ENCODE assay signal across 29 cellular contexts in genomic region chrX:40652664-40653063, GRCh38. TPM values are rescaled to one million over a fixed set of nuclear protein-coding genes. Genes with fewer than 3 reads are reported as not detected.
A peak's percentile ranks its signal among the peaks of the same experiment; 100 is the strongest.
DNase-seq lines count a peak whose midpoint lies in the region; ATAC-seq lines count a peak whose summit lies in the region.
"Had no signal": no experiment of that assay in that cellular context is flagged by ENCODE, and none has a peak within 500 bp of the region (broad histone marks: within the 10 kb centered on the region; RNA-seq: fewer than 3 reads in every experiment).

No MANE protein-coding gene starts in this region.

- no peaks in the 10 kb centered on the region for H3K27me3 Mint-ChIP-seq in activated T-cell treated with anti-CD3 and anti-CD28 coated beads, Interleukin-2, amount 50 U/mL, for 24 hours
- no peaks in the 10 kb centered on the region for H3K27me3 Mint-ChIP-seq in CD4-positive, CD25-positive, alpha-beta regulatory T cell
- no peaks in the 10 kb centered on the region for H3K27me3 Mint-ChIP-seq in stimulated activated memory B cell treated with anti-CD40 and anti-IgM and Interleukin-4, amounts not matched to agents 10 μg/mL and 1 μg/mL and 100 μg/mL, for 72 hours
- H3K27me3 Mint-ChIP-seq: CD4-positive, alpha-beta memory T cell; CD8-positive, alpha-beta memory T cell had no signal

- H3K36me3 Mint-ChIP-seq in activated T-cell treated with anti-CD3 and anti-CD28 coated beads, Interleukin-2, amount 50 U/mL, for 24 hours (ENCODE audit: low read depth) = peaks cover 44% of the 10 kb centered on the region
- peaks cover 21% of the 10 kb centered on the region for H3K36me3 Mint-ChIP-seq in CD4-positive, CD25-positive, alpha-beta regulatory T cell
- peaks cover 25% of the 10 kb centered on the region for H3K36me3 Mint-ChIP-seq in stimulated activated memory B cell treated with anti-CD40 and anti-IgM and Interleukin-4, amounts not matched to agents 10 μg/mL and 1 μg/mL and 100 μg/mL, for 72 hours

- H3K9me3 ChIP-seq in CD4-positive, CD25-positive, alpha-beta regulatory T cell (ENCODE audit: control insufficient read depth in 2 of 2, low read length in 2 of 2) = no peaks in the 10 kb centered on the region
- H3K9me3 ChIP-seq: BE2C, BLaER1 had no signal

- H3K27me3 ChIP-seq in CD4-positive, CD25-positive, alpha-beta regulatory T cell (ENCODE audit: control insufficient read depth, insufficient read depth, low read length) = no peaks in the 10 kb centered on the region
- H3K27me3 ChIP-seq: BE2C, BLaER1 had no signal

- ATAC-seq in CD4-positive, CD25-positive, alpha-beta regulatory T cell (ENCODE audit: low read depth in 2 of 2) = no peak
- peak; percentile 58 for ATAC-seq in stimulated activated memory B cell treated with anti-CD40 and anti-IgM and Interleukin-4, amounts not matched to agents 10 μg/mL and 1 μg/mL and 100 μg/mL, for 72 hours
- ATAC-seq in HG03378 (IDR thresholded peaks at IDR 0.05; ENCODE audit: unreplicated experiment) = no peak
- ATAC-seq: GM12878 had no signal

- no peak overlapping the region for H3K4me3 Mint-ChIP-seq in activated T-cell treated with anti-CD3 and anti-CD28 coated beads, Interleukin-2, amount 50 U/mL, for 24 hours
- H3K4me3 Mint-ChIP-seq in CD4-positive, CD25-positive, alpha-beta regulatory T cell = no peak overlapping the region
- H3K4me3 Mint-ChIP-seq in stimulated activated memory B cell treated with anti-CD40 and anti-IgM and Interleukin-4, amounts not matched to agents 10 μg/mL and 1 μg/mL and 100 μg/mL, for 72 hours = no peak overlapping the region
- H3K4me3 Mint-ChIP-seq: CD14-positive monocyte; CD4-positive, alpha-beta memory T cell; CD8-positive, alpha-beta memory T cell had no signal

- peak overlapping the region; percentile 11 for H3K27ac Mint-ChIP-seq in activated T-cell treated with anti-CD3 and anti-CD28 coated beads, Interleukin-2, amount 50 U/mL, for 24 hours
- H3K27ac Mint-ChIP-seq in CD4-positive, CD25-positive, alpha-beta regulatory T cell = peak overlapping the region in 1 of 3 donors; percentile 83
- no peak overlapping the region for H3K27ac Mint-ChIP-seq in stimulated activated memory B cell treated with anti-CD40 and anti-IgM and Interleukin-4, amounts not matched to agents 10 μg/mL and 1 μg/mL and 100 μg/mL, for 72 hours

- H3K4me1 Mint-ChIP-seq in activated T-cell treated with anti-CD3 and anti-CD28 coated beads, Interleukin-2, amount 50 U/mL, for 24 hours (ENCODE audit: low read depth) = peaks cover 8% of the 10 kb centered on the region
- peaks cover 2 to 7% (median 6%) of the 10 kb centered on the region in 4 donors for H3K4me1 Mint-ChIP-seq in CD4-positive, CD25-positive, alpha-beta regulatory T cell
- peaks cover 10% of the 10 kb centered on the region for H3K4me1 Mint-ChIP-seq in stimulated activated memory B cell treated with anti-CD40 and anti-IgM and Interleukin-4, amounts not matched to agents 10 μg/mL and 1 μg/mL and 100 μg/mL, for 72 hours
- H3K4me1 Mint-ChIP-seq: CD14-positive monocyte had no signal

- no peak overlapping the region for H3K4me3 ChIP-seq in CD4-positive, CD25-positive, alpha-beta regulatory T cell (ENCODE audit: low read depth, low read length)
- H3K4me3 ChIP-seq: BLaER1, GM12878 had no signal

- peak overlapping the region; percentile 33 for H3K27ac ChIP-seq in CD4-positive, CD25-positive, alpha-beta regulatory T cell (ENCODE audit: insufficient read depth, low read length, poor library complexity, severe bottlenecking)
- H3K27ac ChIP-seq: BLaER1 had no signal

- H3K9me3 Mint-ChIP-seq in activated T-cell treated with anti-CD3 and anti-CD28 coated beads, Interleukin-2, amount 50 U/mL, for 24 hours = no peaks in the 10 kb centered on the region
- H3K9me3 Mint-ChIP-seq in CD4-positive, CD25-positive, alpha-beta regulatory T cell = no peaks in the 10 kb centered on the region
- H3K9me3 Mint-ChIP-seq in stimulated activated memory B cell treated with anti-CD40 and anti-IgM and Interleukin-4, amounts not matched to agents 10 μg/mL and 1 μg/mL and 100 μg/mL, for 72 hours = no peaks in the 10 kb centered on the region
- H3K9me3 Mint-ChIP-seq: CD14-positive monocyte; CD8-positive, alpha-beta memory T cell had no signal

- no peak for DNase-seq in activated T-cell treated with anti-CD3 and anti-CD28 coated beads, Interleukin-2, amount 50 U/mL, for 24 hours
- DNase-seq in activated T-cell treated with anti-CD3 and anti-CD28 coated beads for 4 hours (no peak), CD1c-positive myeloid dendritic cell (ENCODE audit: extremely low spot score) (peak; percentile 9), NCI-H1105 treated with DMSO at 0.1 percent for 48 hours (lab: John Stamatoyannopoulos, UW) (no peak), NCI-H2227 (lab: John Stamatoyannopoulos, UW; ENCODE audit: unreplicated experiment) (no peak)
- no peak for DNase-seq in CD4-positive, CD25-positive, alpha-beta regulatory T cell
- DNase-seq: 8988T; ACHN; BE2C; C1 segment of cervical spinal cord; CD4-positive, alpha-beta memory T cell; CD8-positive, alpha-beta memory T cell; COR-L47; DMS 273 treated with DMSO at 0.1 percent for 48 hours; DMS153; DMS53; DMS79; DND-41; EL; GDM1 had no signal

- H3K36me3 ChIP-seq in CD4-positive, CD25-positive, alpha-beta regulatory T cell (ENCODE audit: control insufficient read depth, insufficient read depth, low read length) = peaks cover 27% of the 10 kb centered on the region
- H3K36me3 ChIP-seq: BE2C had no signal

- peaks cover 5% of the 10 kb centered on the region for H3K4me1 ChIP-seq in CD4-positive, CD25-positive, alpha-beta regulatory T cell (ENCODE audit: control insufficient read depth, insufficient read depth, low read length, poor library complexity, severe bottlenecking)

RNA-seq across cellular contexts. Expression of gene CXorf38, which starts 5.3 kb away (rescaled TPM):
- 26.0 TPM for total RNA-seq in CD4-positive, CD25-positive, alpha-beta regulatory T cell
- polyA plus RNA-seq in CD4-positive, CD25-positive, alpha-beta regulatory T cell = 10 to 100 TPM; 34.0 to 36.9 (median 35.9) TPM

RNA-seq across cellular contexts. Expression of gene MPC1L, which starts 29.4 kb away (rescaled TPM):
- total RNA-seq in CD4-positive, CD25-positive, alpha-beta regulatory T cell = not detected
- under 1 TPM in 1 of 4 donors, not detected in 3; 0.42 TPM for polyA plus RNA-seq in CD4-positive, CD25-positive, alpha-beta regulatory T cell
- total RNA-seq: A673; CD4-positive, alpha-beta memory T cell; CD8-positive, alpha-beta memory T cell; Daoy; G401; GM12878 had no signal
- polyA plus RNA-seq: AG04450; CD14-positive monocyte; CD4-positive, alpha-beta memory T cell; CD8-positive, alpha-beta memory T cell; GM12878 had no signal
